In the genomic region with DNA sequence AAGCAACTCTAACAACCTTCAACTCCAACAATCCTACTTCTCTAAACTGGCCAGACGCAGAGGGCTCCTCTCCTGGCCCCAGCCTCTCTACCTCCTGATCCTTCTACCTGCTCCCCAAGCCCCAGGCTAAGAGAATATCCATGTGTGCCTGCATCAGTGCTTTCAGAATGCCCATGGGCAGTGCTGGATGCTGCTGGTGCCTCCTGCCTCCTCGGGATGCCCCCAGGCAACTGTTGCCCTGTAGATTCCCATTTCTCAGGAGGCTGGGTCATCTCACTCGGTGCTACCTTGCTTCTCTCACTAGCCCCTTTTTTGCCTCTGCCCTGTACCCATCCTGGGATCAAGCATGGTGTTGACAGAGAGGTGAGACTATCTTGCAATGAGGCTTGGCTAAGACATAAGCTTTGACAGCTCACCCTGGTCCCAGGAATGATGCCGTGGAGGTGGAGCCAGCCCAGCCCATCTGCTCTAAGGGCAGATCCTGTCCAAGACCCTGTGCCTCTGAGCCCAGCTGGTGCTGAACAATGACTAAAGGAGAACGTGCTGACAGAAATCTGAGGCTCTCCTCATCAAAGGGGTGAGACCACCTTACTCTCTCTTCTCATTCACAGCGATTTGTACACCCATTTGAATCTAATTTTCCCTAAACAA, we compare ENCODE assay signal across 24 cellular contexts. TPM values are rescaled to one million over a fixed set of nuclear protein-coding genes. Genes with fewer than 3 reads are reported as not detected.
A peak's percentile ranks its signal among the peaks of the same experiment; 100 is the strongest.
DNase-seq lines count a peak whose midpoint lies in the region; ATAC-seq and TF ChIP-seq lines count a peak whose summit lies in the region.
"Had no signal": no experiment of that assay in that cellular context is flagged by ENCODE, and none has a peak within 500 bp of the region (broad histone marks: within the 10 kb centered on the region; RNA-seq: fewer than 3 reads in every experiment).

No MANE protein-coding gene starts in this region.

- H3K4me1 ChIP-seq in trophoblast cell (ENCODE audit: control insufficient read depth in 1 of 2, insufficient read depth in 2 of 2, low read length in 2 of 2): peaks cover 7 to 10% of the 10 kb centered on the region in 2 experiments
- H3K4me1 ChIP-seq in naive thymus-derived CD4-positive, alpha-beta T cell (ENCODE audit: control insufficient read depth in 2 of 2, insufficient read depth in 2 of 2, low read length in 2 of 2): peaks cover 0 to 13% of the 10 kb centered on the region in 2 donors

- no peak overlapping the region for H2BK120ac ChIP-seq in trophoblast cell (ENCODE audit: insufficient read depth, low read length, poor library complexity)

- POLR2A ChIA-PET in naive thymus-derived CD4-positive, alpha-beta T cell (lab: Charles Lee): no interaction called here

- H2BK12ac ChIP-seq in trophoblast cell (ENCODE audit: low read length): no peak overlapping the region

- H3K79me2 ChIP-seq in trophoblast cell (ENCODE audit: control insufficient read depth, insufficient read depth, low read length, poor library complexity): no peaks in the 10 kb centered on the region

- no peaks in the 10 kb centered on the region for H3K9me3 Mint-ChIP-seq in natural killer cell
- no peaks in the 10 kb centered on the region for H3K9me3 Mint-ChIP-seq in natural killer cell treated with Interleukin-12 subunit alpha and Interleukin-12 subunit beta and Interleukin-15 and Interleukin-18, amount 100 ng/mL, for 72 hours
- H3K9me3 Mint-ChIP-seq in naive thymus-derived CD4-positive, alpha-beta T cell: peaks cover 0 to 1% (median 0%) of the 10 kb centered on the region in 11 donors

- peak overlapping the region; percentile 75 to 88 for H3K27ac Mint-ChIP-seq in natural killer cell
- peak overlapping the region in 1 of 2 donors; percentile 30 for H3K27ac Mint-ChIP-seq in natural killer cell treated with Interleukin-12 subunit alpha and Interleukin-12 subunit beta and Interleukin-15 and Interleukin-18, amount 100 ng/mL, for 72 hours
- peak overlapping the region in 1 of 9 donors; percentile 23 for H3K27ac Mint-ChIP-seq in naive thymus-derived CD4-positive, alpha-beta T cell

- no peak overlapping the region for H3K23ac ChIP-seq in trophoblast cell (ENCODE audit: low read length)

- H3K18ac ChIP-seq in trophoblast cell (ENCODE audit: low read length): no peak overlapping the region

- TF ChIP-seq CTCF in natural killer cell (IDR thresholded peaks at IDR 0.05): no peak

- peak; percentile 30 for DNase-seq in DMS 273 (lab: John Stamatoyannopoulos, UW; ENCODE audit: unreplicated experiment)
- DNase-seq in DMS 273 treated with DMSO at 0.1 percent for 48 hours (lab: John Stamatoyannopoulos, UW): no peak
- DNase-seq in natural killer cell: no peak
- DNase-seq in natural killer cell treated with Interleukin-12 subunit alpha and Interleukin-12 subunit beta and Interleukin-15 and Interleukin-18, amount 100 ng/mL, for 72 hours (ENCODE audit: low spot score): no peak
- peak; percentile 54 to 68 for DNase-seq in trophoblast cell
- DNase-seq in RKO (ENCODE audit: low spot score): no peak
- no peak for DNase-seq in naive thymus-derived CD4-positive, alpha-beta T cell
- DNase-seq in NCI-H1417 treated with DMSO at 0.1 percent for 48 hours (lab: John Stamatoyannopoulos, UW): no peak
- DNase-seq: 8988T; GOT3; Kasumi-1; MM.1S; NCI-H1092; NCI-H146; NCI-H2029 treated with DMSO at 0.1 percent for 48 hours; NCI-H2171 treated with DMSO at 0.1 percent for 48 hours; NCI-H446; NCI-H69; NK-92 treated with Interleukin-12 subunit alpha and Interleukin-12 subunit beta, amount 100 ng/mL, for 24 hours; SHP77 had no signal

- no peak overlapping the region for H2BK5ac ChIP-seq in trophoblast cell (ENCODE audit: low read depth, low read length, poor library complexity)

- H3K14ac ChIP-seq in trophoblast cell (ENCODE audit: low read length): no peak overlapping the region

- no peak overlapping the region for H3K4me3 ChIP-seq in trophoblast cell (ENCODE audit: low read depth, low read length)
- H3K4me3 ChIP-seq in naive thymus-derived CD4-positive, alpha-beta T cell (ENCODE audit: low read length): no peak overlapping the region
- H3K4me3 ChIP-seq: SK-N-MC had no signal

- no peak overlapping the region for H2AK5ac ChIP-seq in trophoblast cell (ENCODE audit: low read length)

- CTCF ChIA-PET in naive thymus-derived CD4-positive, alpha-beta T cell (lab: Charles Lee): no interaction called here

- H3K4ac ChIP-seq in trophoblast cell (ENCODE audit: low read depth, low read length): no peak overlapping the region

- no peak overlapping the region for H4K91ac ChIP-seq in trophoblast cell (ENCODE audit: low read depth, low read length)

- no peak overlapping the region for H3K9ac ChIP-seq in trophoblast cell (ENCODE audit: low read length)

- no peak overlapping the region for H4K8ac ChIP-seq in trophoblast cell (ENCODE audit: low read depth, low read length)

- no peak overlapping the region for H3K4me2 ChIP-seq in trophoblast cell (ENCODE audit: low read length)

- H3K9me3 ChIP-seq in trophoblast cell (ENCODE audit: insufficient read depth, low read depth, low read length): no peaks in the 10 kb centered on the region
- no peaks in the 10 kb centered on the region for H3K9me3 ChIP-seq in naive thymus-derived CD4-positive, alpha-beta T cell (ENCODE audit: control insufficient read depth in 2 of 3, low read length in 3 of 3)

- H3K79me1 ChIP-seq in trophoblast cell (ENCODE audit: low read length): peaks cover 2% of the 10 kb centered on the region

- no peaks in the 10 kb centered on the region for H3K36me3 ChIP-seq in trophoblast cell (ENCODE audit: control insufficient read depth in 1 of 2, insufficient read depth in 2 of 2, low read length in 2 of 2)
- peaks cover 0 to 6% (median 0%) of the 10 kb centered on the region in 3 experiments for H3K36me3 ChIP-seq in naive thymus-derived CD4-positive, alpha-beta T cell (ENCODE audit: control insufficient read depth in 2 of 3, insufficient read depth in 3 of 3, low read length in 3 of 3)

- ATAC-seq in natural killer cell: no peak
- no peak for ATAC-seq in natural killer cell treated with Interleukin-12 subunit alpha and Interleukin-12 subunit beta and Interleukin-15 and Interleukin-18, amount 100 ng/mL, for 72 hours
- no peak for ATAC-seq in naive thymus-derived CD4-positive, alpha-beta T cell
- ATAC-seq: HCT116 had no signal

- no peak overlapping the region for H2AFZ ChIP-seq in trophoblast cell (ENCODE audit: insufficient read depth, low read length, poor library complexity)

- no CpG with 5 or more reads among the region's 6 CpGs for WGBS in trophoblast cell (ENCODE audit: extremely low coverage, insufficient coverage, insufficient read length)

- intact Hi-C loops in natural killer cell (cut with micrococcal nuclease): no loop called here
- intact Hi-C loops in naive thymus-derived CD4-positive, alpha-beta T cell (cut with micrococcal nuclease): no loop called here

- H4K12ac ChIP-seq in trophoblast cell (ENCODE audit: low read depth, low read length): no peak overlapping the region

- H3K27me3 ChIP-seq in trophoblast cell (ENCODE audit: insufficient read depth, low read length): no peaks in the 10 kb centered on the region
- no peaks in the 10 kb centered on the region for H3K27me3 ChIP-seq in naive thymus-derived CD4-positive, alpha-beta T cell (ENCODE audit: control insufficient read depth in 2 of 2, insufficient read depth in 2 of 2, low read length in 2 of 2)

- H3K27ac ChIP-seq in trophoblast cell (ENCODE audit: low read depth, low read length): no peak overlapping the region
- H3K27ac ChIP-seq in naive thymus-derived CD4-positive, alpha-beta T cell (ENCODE audit: low read depth, low read length): no peak overlapping the region
- H3K27ac ChIP-seq: SK-N-MC had no signal

- no peaks in the 10 kb centered on the region for H3K27me3 Mint-ChIP-seq in natural killer cell (ENCODE audit: low read depth in 2 of 2)
- no peaks in the 10 kb centered on the region for H3K27me3 Mint-ChIP-seq in natural killer cell treated with Interleukin-12 subunit alpha and Interleukin-12 subunit beta and Interleukin-15 and Interleukin-18, amount 100 ng/mL, for 72 hours
- H3K27me3 Mint-ChIP-seq in naive thymus-derived CD4-positive, alpha-beta T cell: no peaks in the 10 kb centered on the region

- H3K4me3 Mint-ChIP-seq in natural killer cell: peak overlapping the region; percentile 54
- no peak overlapping the region for H3K4me3 Mint-ChIP-seq in natural killer cell treated with Interleukin-12 subunit alpha and Interleukin-12 subunit beta and Interleukin-15 and Interleukin-18, amount 100 ng/mL, for 72 hours
- no peak overlapping the region for H3K4me3 Mint-ChIP-seq in naive thymus-derived CD4-positive, alpha-beta T cell

- H3K36me3 Mint-ChIP-seq in natural killer cell: no peaks in the 10 kb centered on the region
- no peaks in the 10 kb centered on the region for H3K36me3 Mint-ChIP-seq in natural killer cell treated with Interleukin-12 subunit alpha and Interleukin-12 subunit beta and Interleukin-15 and Interleukin-18, amount 100 ng/mL, for 72 hours
- H3K36me3 Mint-ChIP-seq in naive thymus-derived CD4-positive, alpha-beta T cell: peaks cover 0 to 28% (median 5%) of the 10 kb centered on the region in 5 donors
- H3K36me3 Mint-ChIP-seq: CD14-positive monocyte had no signal

- peaks cover 42 to 50% of the 10 kb centered on the region in 2 donors for H3K4me1 Mint-ChIP-seq in natural killer cell
- peaks cover 36 to 42% of the 10 kb centered on the region in 2 donors for H3K4me1 Mint-ChIP-seq in natural killer cell treated with Interleukin-12 subunit alpha and Interleukin-12 subunit beta and Interleukin-15 and Interleukin-18, amount 100 ng/mL, for 72 hours (ENCODE audit: low read depth in 2 of 2)
- H3K4me1 Mint-ChIP-seq in naive thymus-derived CD4-positive, alpha-beta T cell: peaks cover 1 to 18% (median 6%) of the 10 kb centered on the region in 7 donors

RNA-seq across cellular contexts. Expression of a gene that starts 19.4 kb away (rescaled TPM):
- total RNA-seq in natural killer cell: 10 to 100 TPM; 55.9 to 68.3 (median 68.1) TPM
- 100 to 1,000 TPM in 1 of 2 donors, 10 to 100 TPM in 1; 84.0 to 143 TPM for total RNA-seq in natural killer cell treated with Interleukin-12 subunit alpha and Interleukin-12 subunit beta and Interleukin-15 and Interleukin-18, amount 100 ng/mL, for 72 hours
- polyA plus RNA-seq in trophoblast cell (2013): 63.5 and 64.6 TPM in 2 replicates
- 10 to 100 TPM; 36.0 to 75.6 (median 62.3) TPM for total RNA-seq in naive thymus-derived CD4-positive, alpha-beta T cell
- polyA plus RNA-seq in naive thymus-derived CD4-positive, alpha-beta T cell: 10 to 100 TPM; 69.4 to 91.7 TPM

RNA-seq across cellular contexts. Expression of a gene that starts 42.8 kb away (rescaled TPM):
- 100 to 1,000 TPM; 176 to 282 (median 246) TPM for total RNA-seq in natural killer cell
- total RNA-seq in natural killer cell treated with Interleukin-12 subunit alpha and Interleukin-12 subunit beta and Interleukin-15 and Interleukin-18, amount 100 ng/mL, for 72 hours: 10 to 100 TPM; 54.0 to 82.3 TPM
- polyA plus RNA-seq in trophoblast cell (2013): 1.1 and 1.3 TPM in 2 replicates
- 10 to 100 TPM; 11.2 to 62.5 (median 20.5) TPM for total RNA-seq in naive thymus-derived CD4-positive, alpha-beta T cell
- 1 to 10 TPM in 1 of 2 donors, under 1 TPM in 1; 0.20 to 1.5 TPM for polyA plus RNA-seq in naive thymus-derived CD4-positive, alpha-beta T cell

RNA-seq across cellular contexts. Expression of a gene that starts 45.9 kb away (rescaled TPM):
- 1 to 10 TPM in 2 of 3 donors, under 1 TPM in 1; 0.95 to 1.1 (median 1.0) TPM for total RNA-seq in natural killer cell
- total RNA-seq in natural killer cell treated with Interleukin-12 subunit alpha and Interleukin-12 subunit beta and Interleukin-15 and Interleukin-18, amount 100 ng/mL, for 72 hours: 1 to 10 TPM in 1 of 2 donors, not detected in 1; 1.3 TPM
- 3.6 and 3.8 TPM in 2 replicates for polyA plus RNA-seq in trophoblast cell (2013)
- 1 to 10 TPM in 4 of 5 experiments, under 1 TPM in 1; 0.48 to 2.2 (median 1.9) TPM for total RNA-seq in naive thymus-derived CD4-positive, alpha-beta T cell
- polyA plus RNA-seq in naive thymus-derived CD4-positive, alpha-beta T cell: 1 to 10 TPM in 1 of 2 donors, under 1 TPM in 1; 0.96 to 1.1 TPM
- polyA plus RNA-seq: AG04450 had no signal

Comparison
In these comparisons a context has a peak if more than half of its experiments do, and no peak if none do; other contexts are left out.
1. DNase-seq: peak in DMS 273 (single experiment) and trophoblast cell (2 of 2); none in DMS 273 treated with DMSO at 0.1 percent for 48 hours (single experiment), natural killer cell (single experiment), natural killer cell treated with Interleukin-12 subunit alpha and Interleukin-12 subunit beta and Interleukin-15 and Interleukin-18, amount 100 ng/mL, for 72 hours (single experiment), RKO (single experiment), naive thymus-derived CD4-positive, alpha-beta T cell (0 of 9) and NCI-H1417 treated with DMSO at 0.1 percent for 48 hours (single experiment).